ENCODE assay signal across 11 cellular contexts in genomic region chr17:59260724-59261123, GRCh38. TPM values are rescaled to one million over a fixed set of nuclear protein-coding genes. Genes with fewer than 3 reads are reported as not detected.
"Had no signal": no experiment of that assay in that cellular context is flagged by ENCODE, and none has a peak within 500 bp of the region (broad histone marks: within the 10 kb centered on the region; RNA-seq: fewer than 3 reads in every experiment).

No MANE protein-coding gene starts in this region.

- H2AFZ ChIP-seq: GM23248 had no signal

- H3K27ac ChIP-seq: GM23248, KMS-11 had no signal

- H3K4me2 ChIP-seq: KMS-11 had no signal

- DNase-seq: GM23248, GOT3, H9, HCEC 1CT, HFFc6, Karpas-422, KBM-7 had no signal

- H3K4me3 ChIP-seq: GM23248 had no signal

- H3K9ac ChIP-seq: GM23248, KMS-11 had no signal

- FAIRE-seq: H54, HTR-8/SVneo had no signal

RNA-seq across cellular contexts. Expression of gene GDPD1, which starts 40.4 kb away (rescaled TPM):
- total RNA-seq: HT-29 had no signal
